ENCODE assay signal across 22 cellular contexts in genomic region chr10:129417164-129417563, GRCh38. TPM values are rescaled to one million over a fixed set of nuclear protein-coding genes. Genes with fewer than 3 reads are reported as not detected.
DNase-seq lines count a peak whose midpoint lies in the region; TF ChIP-seq lines count a peak whose summit lies in the region.
"Had no signal": no experiment of that assay in that cellular context is flagged by ENCODE, and none has a peak within 500 bp of the region (broad histone marks: within the 10 kb centered on the region; RNA-seq: fewer than 3 reads in every experiment).

No MANE protein-coding gene starts in this region.

- H4K20me1 ChIP-seq in fibroblast of lung (ENCODE audit: control insufficient read depth, extremely low read depth, insufficient read depth, low read length) = no peaks in the 10 kb centered on the region

- peak overlapping the region; percentile 64 for H3K4me2 ChIP-seq in fibroblast of lung (ENCODE audit: extremely low read depth, insufficient read depth, low read length)

- H3K36me3 Mint-ChIP-seq in endodermal cell (ENCODE audit: low read depth) = no peaks in the 10 kb centered on the region
- H3K36me3 Mint-ChIP-seq: activated naive CD4-positive, alpha-beta T cell treated with anti-CD3 and anti-CD28 coated beads, Interleukin-2, amount 50 U/mL, for 24 hours; immature natural killer cell had no signal

- H3K9ac ChIP-seq in fibroblast of lung (ENCODE audit: insufficient read depth, low read length) (no peak overlapping the region), skeletal muscle tissue (ENCODE audit: low read depth in 1 of 3, low read length in 3 of 3) (no peak overlapping the region), endodermal cell (ENCODE audit: extremely low read depth, low read length, poor library complexity, severe bottlenecking) (no peak overlapping the region)

- no peaks in the 10 kb centered on the region for H3K9me3 Mint-ChIP-seq in endodermal cell
- H3K9me3 Mint-ChIP-seq: activated naive CD4-positive, alpha-beta T cell treated with anti-CD3 and anti-CD28 coated beads, Interleukin-2, amount 50 U/mL, for 24 hours; immature natural killer cell had no signal

- H3K27ac ChIP-seq in fibroblast of lung (ENCODE audit: insufficient read depth, low read length) (peak overlapping the region; percentile 28), skeletal muscle tissue (ENCODE audit: low read depth, low read length) (peak overlapping the region; percentile 41), endodermal cell (ENCODE audit: low read depth, low read length) (no peak overlapping the region)
- H3K27ac ChIP-seq: 22Rv1, neutrophil, right lobe of liver had no signal

- 78 to 89% methylated on average over 9 to 11 of the region's 11 CpGs for WGBS in endodermal cell (ENCODE audit: insufficient coverage in 1 of 2, insufficient read length in 1 of 2), 2 experiments

- no peaks in the 10 kb centered on the region for H3K79me2 ChIP-seq in fibroblast of lung (ENCODE audit: control insufficient read depth, insufficient read depth, low read length)

- H3K36me3 ChIP-seq in fibroblast of lung (ENCODE audit: control insufficient read depth, insufficient read depth, low read length) (no peaks in the 10 kb centered on the region), skeletal muscle tissue (ENCODE audit: control insufficient read depth in 3 of 3, insufficient read depth in 3 of 3, low read length in 3 of 3) (no peaks in the 10 kb centered on the region), endodermal cell (ENCODE audit: control insufficient read depth, insufficient read depth, low read length) (no peaks in the 10 kb centered on the region)
- H3K36me3 ChIP-seq: gastroesophageal sphincter, neutrophil, right lobe of liver had no signal

- peaks cover 1% of the 10 kb centered on the region for H3K27me3 Mint-ChIP-seq in endodermal cell (ENCODE audit: insufficient read depth)

- DNase-seq in DMS 273 (lab: John Stamatoyannopoulos, UW; ENCODE audit: unreplicated experiment) = peak; percentile 70
- DNase-seq in DMS 273 treated with DMSO at 0.1 percent for 48 hours (lab: John Stamatoyannopoulos, UW) = no peak
- DNase-seq in M059J (ENCODE audit: low read depth) = peak; percentile 10
- DNase-seq in fibroblast of lung (ENCODE audit: low read depth in 2 of 2) = peak; percentile 1 to 83
- no peak for DNase-seq in endodermal cell
- DNase-seq in NCI-H2081 treated with DMSO at 0.1 percent for 48 hours (lab: John Stamatoyannopoulos, UW) = no peak
- DNase-seq in COR-L47 (lab: John Stamatoyannopoulos, UW) = no peak
- DNase-seq: activated CD4-positive, CD25-positive, alpha-beta regulatory T cell treated with anti-CD3 and anti-CD28 coated beads, Interleukin-2, amount 50 U/mL, for 72 hours; activated CD8-positive, alpha-beta memory T cell treated with anti-CD3 and anti-CD28 coated beads, Interleukin-2, amount 50 U/mL, for 48 hours; GDM1; HCEC 1CT; immature natural killer cell; midbrain; right lobe of liver; SHP77 treated with DMSO at 0.1 percent for 48 hours; stimulated activated CD4-positive, alpha-beta T cell treated with anti-CD3 and anti-CD28 coated beads, Interleukin-2, amount 100 ng/mL, for 48 hours; stimulated activated CD8-positive, alpha-beta memory T cell treated with anti-CD3 and anti-CD28 coated beads, Interleukin-4, amount 100 ng/mL, for 48 hours had no signal

- H3K4me1 ChIP-seq in fibroblast of lung (ENCODE audit: control insufficient read depth, extremely low read depth, insufficient read depth, low read length) (no peaks in the 10 kb centered on the region), skeletal muscle tissue (ENCODE audit: control insufficient read depth in 3 of 3, insufficient read depth in 3 of 3, low read length in 3 of 3) (peaks cover 2 to 3% (median 2%) of the 10 kb centered on the region in 3 donors), endodermal cell (ENCODE audit: control insufficient read depth, insufficient read depth, low read length) (no peaks in the 10 kb centered on the region)
- H3K4me1 ChIP-seq: gastroesophageal sphincter, right lobe of liver had no signal

- H3K4me3 ChIP-seq in fibroblast of lung (replicated peaks in 1 of 4; ENCODE audit: control extremely low read depth in 1 of 4, insufficient read depth in 1 of 4, low read depth in 3 of 4, low read length in 4 of 4) = no peak overlapping the region
- H3K4me3 ChIP-seq in skeletal muscle tissue (ENCODE audit: low read length in 3 of 3) = no peak overlapping the region
- H3K4me3 ChIP-seq in endodermal cell (ENCODE audit: low read length) = no peak overlapping the region
- H3K4me3 ChIP-seq: gastroesophageal sphincter, right lobe of liver had no signal

- H2AFZ ChIP-seq in fibroblast of lung (ENCODE audit: low read length) = no peak overlapping the region

- no peak overlapping the region for H3K4me3 Mint-ChIP-seq in endodermal cell
- H3K4me3 Mint-ChIP-seq: activated naive CD4-positive, alpha-beta T cell treated with anti-CD3 and anti-CD28 coated beads, Interleukin-2, amount 50 U/mL, for 24 hours; immature natural killer cell had no signal

- H3K27ac Mint-ChIP-seq in endodermal cell = no peak overlapping the region
- H3K27ac Mint-ChIP-seq: activated naive CD4-positive, alpha-beta T cell treated with anti-CD3 and anti-CD28 coated beads, Interleukin-2, amount 50 U/mL, for 24 hours; immature natural killer cell had no signal

- H3K4me1 Mint-ChIP-seq in endodermal cell = no peaks in the 10 kb centered on the region
- H3K4me1 Mint-ChIP-seq: activated naive CD4-positive, alpha-beta T cell treated with anti-CD3 and anti-CD28 coated beads, Interleukin-2, amount 50 U/mL, for 24 hours; immature natural killer cell had no signal

- TF ChIP-seq CTCF in fibroblast of lung (conservative IDR thresholded peaks at IDR 0.05 in 1 of 2, IDR thresholded peaks at IDR 0.05 in 1 of 2; ENCODE audit: low read depth in 1 of 2, low read length in 2 of 2) (no peak), endodermal cell (conservative IDR thresholded peaks at IDR 0.05) (no peak)

- H3K27me3 ChIP-seq in fibroblast of lung (ENCODE audit: control insufficient read depth, insufficient read depth, low read length) (no peaks in the 10 kb centered on the region), skeletal muscle tissue (ENCODE audit: control insufficient read depth in 3 of 3, insufficient read depth in 3 of 3, low read length in 3 of 3) (peaks cover 0 to 3% (median 0%) of the 10 kb centered on the region in 3 donors), endodermal cell (ENCODE audit: control insufficient read depth, insufficient read depth, low read length, poor library complexity, severe bottlenecking) (no peaks in the 10 kb centered on the region)
- H3K27me3 ChIP-seq: right lobe of liver had no signal

- H3K9me3 ChIP-seq in fibroblast of lung (ENCODE audit: control insufficient read depth, insufficient read depth, low read depth, low read length) (no peaks in the 10 kb centered on the region), skeletal muscle tissue (ENCODE audit: control insufficient read depth in 3 of 3, low read length in 3 of 3) (no peaks in the 10 kb centered on the region), endodermal cell (ENCODE audit: control insufficient read depth, low read length) (no peaks in the 10 kb centered on the region)
- H3K9me3 ChIP-seq: gastroesophageal sphincter, neutrophil, right lobe of liver had no signal

RNA-seq across cellular contexts. Expression of gene MGMT, which starts 49.9 kb away (rescaled TPM):
- total RNA-seq in M059J (2014; rRNA removed; shearing (Covaris generic)) = 0.05 TPM in 1 of 2 replicates, not detected in the other
- total RNA-seq in fibroblast of lung (21.8 and 29.1 TPM in 2 replicates), skeletal muscle tissue (29.7 TPM), endodermal cell (10 to 100 TPM; 28.6 to 33.7 TPM)
- polyA plus RNA-seq in fibroblast of lung = 1.9 and 13.7 TPM in 2 replicates
- polyA plus RNA-seq in fibroblast of lung (2012) = 2.2 and 18.4 TPM in 2 replicates
- polyA minus RNA-seq in fibroblast of lung (ENCODE audit: low replicate concordance) = 0.24 and 8.1 TPM in 2 replicates
- polyA plus RNA-seq in endodermal cell (2013, experiment 1 of 2) = 16.4 TPM
- 15.1 TPM for polyA plus RNA-seq in endodermal cell (2013, experiment 2 of 2)

Comparison
In these comparisons a context has a peak if more than half of its experiments do, and no peak if none do; other contexts are left out.
1. DNase-seq: peak in DMS 273 (single experiment), M059J (single experiment) and fibroblast of lung (2 of 2); none in DMS 273 treated with DMSO at 0.1 percent for 48 hours (single experiment), endodermal cell (single experiment), NCI-H2081 treated with DMSO at 0.1 percent for 48 hours (single experiment) and COR-L47 (single experiment).
2. RNA of gene MGMT, which starts 49.9 kb away (total RNA-seq): 28.6 to 33.7 TPM in endodermal cell, 29.7 TPM in skeletal muscle tissue (single experiment) and 21.8 to 29.1 TPM in fibroblast of lung; 0.05 TPM in M059J; every median in the first group is over 10 times any median in the second.